In the genomic region with DNA sequence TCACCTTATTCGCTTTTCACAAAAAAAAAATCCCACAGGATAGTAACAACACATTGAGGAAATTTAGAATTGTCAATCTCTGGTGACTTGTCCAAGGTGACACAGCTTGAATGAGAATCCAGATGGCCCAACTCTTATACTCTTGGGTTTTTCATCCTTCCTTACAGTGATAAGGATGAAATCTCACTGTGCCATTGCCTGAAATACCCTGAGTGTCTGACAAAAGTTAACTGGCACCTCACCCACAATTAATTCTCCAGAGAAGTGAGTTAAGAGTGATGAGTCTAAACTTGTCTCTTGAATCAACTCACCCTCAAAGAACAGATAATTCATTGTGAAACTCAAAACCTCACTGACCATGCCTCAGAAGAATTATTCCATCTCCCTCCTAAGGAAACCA, we compare ENCODE assay signal across 19 cellular contexts. TPM values are rescaled to one million over a fixed set of nuclear protein-coding genes. Genes with fewer than 3 reads are reported as not detected.
DNase-seq lines count a peak whose midpoint lies in the region; ATAC-seq, FAIRE-seq and TF ChIP-seq lines count a peak whose summit lies in the region.
"Had no signal": no experiment of that assay in that cellular context is flagged by ENCODE, and none has a peak within 500 bp of the region (broad histone marks: within the 10 kb centered on the region; RNA-seq: fewer than 3 reads in every experiment).

No MANE protein-coding gene starts in this region.

- no peak overlapping the region for H4K5ac ChIP-seq in mesendoderm (ENCODE audit: low read length)

- no peaks in the 10 kb centered on the region for H3K27me3 ChIP-seq in bronchial epithelial cell (ENCODE audit: control insufficient read depth, insufficient read depth, low read length)
- no peaks in the 10 kb centered on the region for H3K27me3 ChIP-seq in mesendoderm (ENCODE audit: insufficient read depth, low read length, poor library complexity)

- DNase-seq in left cardiac atrium (no peak), Right ventricle myocardium superior (no peak), amniotic epithelial cell (ENCODE audit: low read depth) (peak; percentile 48), bronchial epithelial cell (ENCODE audit: low read depth) (peak; percentile 17), mesendoderm (no peak)
- DNase-seq: C1 segment of cervical spinal cord; Calu3; CD4-positive, alpha-beta memory T cell; COR-L47; DMS53; DMS79 treated with DMSO at 0.1 percent for 48 hours; GF-D8; H9 had no signal

- no peak for FAIRE-seq in bronchial epithelial cell (lab: Jason Lieb, UNC)
- FAIRE-seq: GM12891, GM18507 had no signal

- H3K4me1 ChIP-seq in mesendoderm (ENCODE audit: control insufficient read depth, low read depth, low read length), result peaks cover 3% of the 10 kb centered on the region

- H2BK15ac ChIP-seq in mesendoderm (replicated peaks; ENCODE audit: low read depth), result no peak overlapping the region

- H3K56ac ChIP-seq in mesendoderm (ENCODE audit: low read length), result no peak overlapping the region

- ATAC-seq in left cardiac atrium (peak; percentile 48 to 77), Right ventricle myocardium superior (ENCODE audit: poor library complexity) (no peak), HG03432 (IDR thresholded peaks at IDR 0.05; ENCODE audit: unreplicated experiment) (no peak)
- ATAC-seq: GM23338, HCT116 had no signal

- no peak overlapping the region for H2BK120ac ChIP-seq in mesendoderm (ENCODE audit: low read depth, low read length)

- H3K79me1 ChIP-seq in mesendoderm (ENCODE audit: low read length), result no peaks in the 10 kb centered on the region

- no peak for TF ChIP-seq CTCF in bronchial epithelial cell (IDR thresholded peaks at IDR 0.05; ENCODE audit: insufficient read depth, low read length, severe bottlenecking)

- no CpG with 5 or more reads among the region's 1 CpG for WGBS in mesendoderm (ENCODE audit: extremely low coverage, insufficient coverage, low lambda C conversion rate)

- no peak overlapping the region for H3K27ac ChIP-seq in mesendoderm (ENCODE audit: low read depth, low read length)

- no peak overlapping the region for H3K4ac ChIP-seq in mesendoderm (ENCODE audit: low read depth, low read length)

- no peak overlapping the region for H4K8ac ChIP-seq in mesendoderm (ENCODE audit: low read depth, low read length)

- H2BK5ac ChIP-seq in mesendoderm (ENCODE audit: low read length), result no peak overlapping the region

- no peak overlapping the region for H2AK5ac ChIP-seq in mesendoderm (ENCODE audit: low read length)

- H3K23ac ChIP-seq in mesendoderm (ENCODE audit: low read length), result no peak overlapping the region

- H3K36me3 ChIP-seq in bronchial epithelial cell (ENCODE audit: control insufficient read depth, insufficient read depth, low read length), result no peaks in the 10 kb centered on the region
- H3K36me3 ChIP-seq in mesendoderm (ENCODE audit: control insufficient read depth, insufficient read depth, low read length), result no peaks in the 10 kb centered on the region

- H3K79me2 ChIP-seq in mesendoderm (ENCODE audit: control insufficient read depth, insufficient read depth, low read length), result no peaks in the 10 kb centered on the region

- H3K4me3 ChIP-seq in bronchial epithelial cell (ENCODE audit: low read depth, low read length) (no peak overlapping the region), mesendoderm (ENCODE audit: low read length) (no peak overlapping the region)
- H3K4me3 ChIP-seq: GM23338 had no signal

- H3K9ac ChIP-seq in mesendoderm (ENCODE audit: low read length), result no peak overlapping the region

- H3K4me2 ChIP-seq in mesendoderm (ENCODE audit: low read length), result no peak overlapping the region
- H3K4me2 ChIP-seq: GM23338 had no signal

- intact Hi-C loops in left cardiac atrium (cut with DNase I) (no loop called here), Right ventricle myocardium superior (cut with DNase I) (no loop called here)

- H3K18ac ChIP-seq in mesendoderm (ENCODE audit: low read length), result peak overlapping the region; percentile 39

RNA-seq across cellular contexts. Expression of a gene that starts 18.9 kb away (rescaled TPM):
- total RNA-seq in left cardiac atrium, result 10 to 100 TPM; 45.8 to 90.7 TPM
- 72.1 TPM for total RNA-seq in Right ventricle myocardium superior
- total RNA-seq in bronchial epithelial cell, result 0.26 TPM in 1 of 2 replicates, not detected in the other
- not detected for polyA plus RNA-seq in mesendoderm (2013, experiment 1 of 2)
- polyA plus RNA-seq in mesendoderm (2013, experiment 2 of 2), result not detected
- total RNA-seq: A172; Calu3; CD4-positive, alpha-beta memory T cell; H9 had no signal
- polyA plus RNA-seq: CD4-positive, alpha-beta memory T cell had no signal

Comparison
In these comparisons a context has a peak if more than half of its experiments do, and no peak if none do; other contexts are left out.
1. ATAC-seq: peak in left cardiac atrium (2 of 2); none in Right ventricle myocardium superior (single experiment) and HG03432 (single experiment).
2. DNase-seq: peak in amniotic epithelial cell (single experiment) and bronchial epithelial cell (single experiment); none in left cardiac atrium (single experiment), Right ventricle myocardium superior (single experiment) and mesendoderm (single experiment).
3. RNA of a gene that starts 18.9 kb away (total RNA-seq): 45.8 to 90.7 TPM in left cardiac atrium and 72.1 TPM in Right ventricle myocardium superior (single experiment); 0.26 TPM in bronchial epithelial cell; every median in the first group is over 10 times any median in the second.